Comparison of ENCODE assay signal across 8 cellular contexts in genomic region chr5:34658023-34658422, GRCh38. TPM values are rescaled to one million over a fixed set of nuclear protein-coding genes. Genes with fewer than 3 reads are reported as not detected.
DNase-seq lines count a peak whose midpoint lies in the region; ATAC-seq lines count a peak whose summit lies in the region.

No MANE protein-coding gene starts in this region.

- POLR2A ChIA-PET in activated CD4-positive, alpha-beta T cell treated with anti-CD3 and anti-CD28 coated beads, Interleukin-2, amount 10 ng/mL, durations not matched to agents 7 days and 5 days (lab: Charles Lee), result no interaction called here

- peaks cover 48% of the 10 kb centered on the region for H3K27me3 Mint-ChIP-seq in activated CD4-positive, alpha-beta T cell treated with anti-CD3 and anti-CD28 coated beads, Interleukin-2, amount 10 ng/mL, durations not matched to agents 7 days and 5 days
- H3K27me3 Mint-ChIP-seq in T-helper 17 cell, result peaks cover 27% of the 10 kb centered on the region

- H3K9me3 Mint-ChIP-seq in activated CD4-positive, alpha-beta T cell treated with anti-CD3 and anti-CD28 coated beads, Interleukin-2, amount 10 ng/mL, durations not matched to agents 7 days and 5 days, result no peaks in the 10 kb centered on the region

- H3K4me3 ChIP-seq in iPS DF 6.9 (ENCODE audit: low read length) (peak overlapping the region; percentile 93; the same call in 1 of the 2 replicates), subcutaneous abdominal adipose tissue (ENCODE audit: low read depth in 1 of 5, low read length in 5 of 5) (peak overlapping the region in 3 of 5 donors; percentile 75 to 81 (median 78))

- peaks cover 18% of the 10 kb centered on the region for H3K4me1 Mint-ChIP-seq in activated CD4-positive, alpha-beta T cell treated with anti-CD3 and anti-CD28 coated beads, Interleukin-2, amount 10 ng/mL, durations not matched to agents 7 days and 5 days
- peaks cover 22% of the 10 kb centered on the region for H3K4me1 Mint-ChIP-seq in T-helper 17 cell

- H3K27ac Mint-ChIP-seq in activated CD4-positive, alpha-beta T cell treated with anti-CD3 and anti-CD28 coated beads, Interleukin-2, amount 10 ng/mL, durations not matched to agents 7 days and 5 days, result no peak overlapping the region
- H3K27ac Mint-ChIP-seq in T-helper 17 cell, result peak overlapping the region; percentile 16

- no peak overlapping the region for H3K27ac ChIP-seq in iPS DF 6.9 (ENCODE audit: low read length)
- H3K27ac ChIP-seq in subcutaneous abdominal adipose tissue (ENCODE audit: low read depth, low read length), result no peak overlapping the region

- H3K4me1 ChIP-seq in iPS DF 6.9 (ENCODE audit: control insufficient read depth, insufficient read depth, low read length), result peaks cover 5% of the 10 kb centered on the region; the same call in 1 of the 2 replicates
- peaks cover 0 to 27% (median 22%) of the 10 kb centered on the region in 5 donors for H3K4me1 ChIP-seq in subcutaneous abdominal adipose tissue (ENCODE audit: control insufficient read depth in 5 of 5, insufficient read depth in 5 of 5, low read length in 5 of 5)

- no peaks in the 10 kb centered on the region for H3K36me3 ChIP-seq in iPS DF 6.9 (ENCODE audit: control insufficient read depth, insufficient read depth, low read length)
- H3K36me3 ChIP-seq in subcutaneous abdominal adipose tissue (ENCODE audit: control insufficient read depth in 5 of 5, insufficient read depth in 5 of 5, low read length in 5 of 5), result no peaks in the 10 kb centered on the region

- CTCF ChIA-PET in activated CD4-positive, alpha-beta T cell treated with anti-CD3 and anti-CD28 coated beads, Interleukin-2, amount 10 ng/mL, durations not matched to agents 7 days and 5 days (lab: Charles Lee), result no interaction called here

- peak overlapping the region; percentile 39 for H3K4me3 Mint-ChIP-seq in activated CD4-positive, alpha-beta T cell treated with anti-CD3 and anti-CD28 coated beads, Interleukin-2, amount 10 ng/mL, durations not matched to agents 7 days and 5 days
- H3K4me3 Mint-ChIP-seq in T-helper 17 cell, result peak overlapping the region; percentile 82

- no peak for DNase-seq in activated CD4-positive, alpha-beta T cell treated with anti-CD3 and anti-CD28 coated beads, Interleukin-2, amount 10 ng/mL, durations not matched to agents 7 days and 5 days
- DNase-seq in activated CD4-positive, alpha-beta T cell treated with anti-CD3 and anti-CD28 coated beads, Interleukin-2, amount 50 U/mL, for 1 hour, result no peak
- DNase-seq in T-helper 17 cell, result no peak
- DNase-seq in iPS DF 6.9 (ENCODE audit: low read depth, low spot score), result no peak
- DNase-seq in activated CD8-positive, alpha-beta memory T cell treated with anti-CD3 and anti-CD28 coated beads, Interleukin-2, amount 50 U/mL, for 4 hours, result no peak
- DNase-seq in SHP77 (lab: John Stamatoyannopoulos, UW), result no peak

- peaks cover 3% of the 10 kb centered on the region for H3K36me3 Mint-ChIP-seq in activated CD4-positive, alpha-beta T cell treated with anti-CD3 and anti-CD28 coated beads, Interleukin-2, amount 10 ng/mL, durations not matched to agents 7 days and 5 days (ENCODE audit: low read depth)
- peaks cover 3% of the 10 kb centered on the region for H3K36me3 Mint-ChIP-seq in T-helper 17 cell (ENCODE audit: low read depth)

- no peak overlapping the region for H3K9ac ChIP-seq in subcutaneous abdominal adipose tissue (ENCODE audit: low read length in 5 of 5)

- H3K9me3 ChIP-seq in T-helper 17 cell (ENCODE audit: control insufficient read depth, low read length, poor library complexity, severe bottlenecking), result no peaks in the 10 kb centered on the region
- H3K9me3 ChIP-seq in iPS DF 6.9 (ENCODE audit: control insufficient read depth, insufficient read depth, low read length), result no peaks in the 10 kb centered on the region
- no peaks in the 10 kb centered on the region for H3K9me3 ChIP-seq in subcutaneous abdominal adipose tissue (ENCODE audit: control insufficient read depth in 5 of 5, low read length in 5 of 5)

- WGBS in iPS DF 6.9 (ENCODE audit: insufficient coverage, insufficient read length), result no CpG with 5 or more reads among the region's 4 CpGs

- ATAC-seq in T-helper 17 cell (no peak), HG02798 (IDR thresholded peaks at IDR 0.05; ENCODE audit: poor library complexity, unreplicated experiment) (no peak)

- H3K27me3 ChIP-seq in iPS DF 6.9 (ENCODE audit: control insufficient read depth, insufficient read depth, low read length), result no peaks in the 10 kb centered on the region
- H3K27me3 ChIP-seq in subcutaneous abdominal adipose tissue (ENCODE audit: control insufficient read depth in 5 of 5, insufficient read depth in 4 of 5, low read length in 5 of 5), result peaks cover 0 to 4% (median 0%) of the 10 kb centered on the region in 5 donors

RNA-seq across cellular contexts. Expression of gene RAI14, which starts 1.9 kb away (rescaled TPM):
- under 1 TPM; 0.08 to 0.50 TPM for total RNA-seq in activated CD4-positive, alpha-beta T cell treated with anti-CD3 and anti-CD28 coated beads, Interleukin-2, amount 10 ng/mL, durations not matched to agents 7 days and 5 days
- 1 to 10 TPM; 2.0 to 3.1 TPM for total RNA-seq in T-helper 17 cell
